Comparison of ENCODE assay signal across 1 cellular context in the genomic region with DNA sequence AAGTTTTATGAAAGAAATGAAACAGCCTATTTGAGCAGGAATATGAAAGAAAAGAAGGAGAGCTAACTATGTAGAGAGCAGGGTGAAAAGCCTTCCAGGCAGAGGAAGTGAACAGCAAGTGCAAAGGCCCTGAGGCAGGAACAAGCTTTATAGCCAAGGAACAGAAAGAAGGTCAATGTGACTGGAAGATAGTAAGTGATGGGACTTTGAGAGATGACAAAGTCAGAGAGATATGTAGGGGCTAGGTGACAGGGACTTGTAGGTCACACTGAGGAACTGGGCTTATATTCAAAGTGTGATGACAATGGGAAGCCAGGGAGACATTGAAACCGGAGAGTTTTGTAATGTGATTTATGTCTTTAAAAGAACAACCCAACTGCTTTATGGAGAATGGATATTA.
A peak's percentile ranks its signal among the peaks of the same experiment; 100 is the strongest.
TF ChIP-seq lines count a peak whose summit lies in the region.

No MANE protein-coding gene starts in this region.

TF ChIP-seq in H1, 55 proteins besides CTCF, POLR2A, EP300 and RAD21:
- TF ChIP-seq YY1 (IDR thresholded peaks at IDR 0.05; ENCODE audit: low read depth, low read length), result no peak
- peak; percentile 60; the same call in 1 of the 2 replicates for TF ChIP-seq KDM1A (IDR thresholded peaks at IDR 0.05; ENCODE audit: borderline replicate concordance, low read length)
- no peak for TF ChIP-seq SIRT6 (IDR thresholded peaks at IDR 0.05; ENCODE audit: low read length)
- no peak for TF ChIP-seq TAF1 (IDR thresholded peaks at IDR 0.05; ENCODE audit: low read depth, low read length)
- no peak for TF ChIP-seq SIN3A (conservative IDR thresholded peaks at IDR 0.05 in 1 of 2, IDR thresholded peaks at IDR 0.05 in 1 of 2; ENCODE audit: low read depth in 1 of 2, low read length in 2 of 2)
- TF ChIP-seq JUND (IDR thresholded peaks at IDR 0.05; ENCODE audit: low read length), result no peak
- TF ChIP-seq, protein P1, sequence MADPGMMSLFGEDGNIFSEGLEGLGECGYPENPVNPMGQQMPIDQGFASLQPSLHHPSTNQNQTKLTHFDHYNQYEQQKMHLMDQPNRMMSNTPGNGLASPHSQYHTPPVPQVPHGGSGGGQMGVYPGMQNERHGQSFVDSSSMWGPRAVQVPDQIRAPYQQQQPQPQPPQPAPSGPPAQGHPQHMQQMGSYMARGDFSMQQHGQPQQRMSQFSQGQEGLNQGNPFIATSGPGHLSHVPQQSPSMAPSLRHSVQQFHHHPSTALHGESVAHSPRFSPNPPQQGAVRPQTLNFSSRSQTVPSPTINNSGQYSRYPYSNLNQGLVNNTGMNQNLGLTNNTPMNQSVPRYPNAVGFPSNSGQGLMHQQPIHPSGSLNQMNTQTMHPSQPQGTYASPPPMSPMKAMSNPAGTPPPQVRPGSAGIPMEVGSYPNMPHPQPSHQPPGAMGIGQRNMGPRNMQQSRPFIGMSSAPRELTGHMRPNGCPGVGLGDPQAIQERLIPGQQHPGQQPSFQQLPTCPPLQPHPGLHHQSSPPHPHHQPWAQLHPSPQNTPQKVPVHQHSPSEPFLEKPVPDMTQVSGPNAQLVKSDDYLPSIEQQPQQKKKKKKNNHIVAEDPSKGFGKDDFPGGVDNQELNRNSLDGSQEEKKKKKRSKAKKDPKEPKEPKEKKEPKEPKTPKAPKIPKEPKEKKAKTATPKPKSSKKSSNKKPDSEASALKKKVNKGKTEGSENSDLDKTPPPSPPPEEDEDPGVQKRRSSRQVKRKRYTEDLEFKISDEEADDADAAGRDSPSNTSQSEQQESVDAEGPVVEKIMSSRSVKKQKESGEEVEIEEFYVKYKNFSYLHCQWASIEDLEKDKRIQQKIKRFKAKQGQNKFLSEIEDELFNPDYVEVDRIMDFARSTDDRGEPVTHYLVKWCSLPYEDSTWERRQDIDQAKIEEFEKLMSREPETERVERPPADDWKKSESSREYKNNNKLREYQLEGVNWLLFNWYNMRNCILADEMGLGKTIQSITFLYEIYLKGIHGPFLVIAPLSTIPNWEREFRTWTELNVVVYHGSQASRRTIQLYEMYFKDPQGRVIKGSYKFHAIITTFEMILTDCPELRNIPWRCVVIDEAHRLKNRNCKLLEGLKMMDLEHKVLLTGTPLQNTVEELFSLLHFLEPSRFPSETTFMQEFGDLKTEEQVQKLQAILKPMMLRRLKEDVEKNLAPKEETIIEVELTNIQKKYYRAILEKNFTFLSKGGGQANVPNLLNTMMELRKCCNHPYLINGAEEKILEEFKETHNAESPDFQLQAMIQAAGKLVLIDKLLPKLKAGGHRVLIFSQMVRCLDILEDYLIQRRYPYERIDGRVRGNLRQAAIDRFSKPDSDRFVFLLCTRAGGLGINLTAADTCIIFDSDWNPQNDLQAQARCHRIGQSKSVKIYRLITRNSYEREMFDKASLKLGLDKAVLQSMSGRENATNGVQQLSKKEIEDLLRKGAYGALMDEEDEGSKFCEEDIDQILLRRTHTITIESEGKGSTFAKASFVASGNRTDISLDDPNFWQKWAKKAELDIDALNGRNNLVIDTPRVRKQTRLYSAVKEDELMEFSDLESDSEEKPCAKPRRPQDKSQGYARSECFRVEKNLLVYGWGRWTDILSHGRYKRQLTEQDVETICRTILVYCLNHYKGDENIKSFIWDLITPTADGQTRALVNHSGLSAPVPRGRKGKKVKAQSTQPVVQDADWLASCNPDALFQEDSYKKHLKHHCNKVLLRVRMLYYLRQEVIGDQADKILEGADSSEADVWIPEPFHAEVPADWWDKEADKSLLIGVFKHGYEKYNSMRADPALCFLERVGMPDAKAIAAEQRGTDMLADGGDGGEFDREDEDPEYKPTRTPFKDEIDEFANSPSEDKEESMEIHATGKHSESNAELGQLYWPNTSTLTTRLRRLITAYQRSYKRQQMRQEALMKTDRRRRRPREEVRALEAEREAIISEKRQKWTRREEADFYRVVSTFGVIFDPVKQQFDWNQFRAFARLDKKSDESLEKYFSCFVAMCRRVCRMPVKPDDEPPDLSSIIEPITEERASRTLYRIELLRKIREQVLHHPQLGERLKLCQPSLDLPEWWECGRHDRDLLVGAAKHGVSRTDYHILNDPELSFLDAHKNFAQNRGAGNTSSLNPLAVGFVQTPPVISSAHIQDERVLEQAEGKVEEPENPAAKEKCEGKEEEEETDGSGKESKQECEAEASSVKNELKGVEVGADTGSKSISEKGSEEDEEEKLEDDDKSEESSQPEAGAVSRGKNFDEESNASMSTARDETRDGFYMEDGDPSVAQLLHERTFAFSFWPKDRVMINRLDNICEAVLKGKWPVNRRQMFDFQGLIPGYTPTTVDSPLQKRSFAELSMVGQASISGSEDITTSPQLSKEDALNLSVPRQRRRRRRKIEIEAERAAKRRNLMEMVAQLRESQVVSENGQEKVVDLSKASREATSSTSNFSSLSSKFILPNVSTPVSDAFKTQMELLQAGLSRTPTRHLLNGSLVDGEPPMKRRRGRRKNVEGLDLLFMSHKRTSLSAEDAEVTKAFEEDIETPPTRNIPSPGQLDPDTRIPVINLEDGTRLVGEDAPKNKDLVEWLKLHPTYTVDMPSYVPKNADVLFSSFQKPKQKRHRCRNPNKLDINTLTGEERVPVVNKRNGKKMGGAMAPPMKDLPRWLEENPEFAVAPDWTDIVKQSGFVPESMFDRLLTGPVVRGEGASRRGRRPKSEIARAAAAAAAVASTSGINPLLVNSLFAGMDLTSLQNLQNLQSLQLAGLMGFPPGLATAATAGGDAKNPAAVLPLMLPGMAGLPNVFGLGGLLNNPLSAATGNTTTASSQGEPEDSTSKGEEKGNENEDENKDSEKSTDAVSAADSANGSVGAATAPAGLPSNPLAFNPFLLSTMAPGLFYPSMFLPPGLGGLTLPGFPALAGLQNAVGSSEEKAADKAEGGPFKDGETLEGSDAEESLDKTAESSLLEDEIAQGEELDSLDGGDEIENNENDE (IDR thresholded peaks at IDR 0.05; ENCODE audit: insufficient replicate concordance, low read length), result no peak
